ENCODE assay signal across 9 cellular contexts in genomic region chr1:192530254-192530653, GRCh38. TPM values are rescaled to one million over a fixed set of nuclear protein-coding genes. Genes with fewer than 3 reads are reported as not detected.
DNase-seq lines count a peak whose midpoint lies in the region; ATAC-seq and TF ChIP-seq lines count a peak whose summit lies in the region.
"Had no signal": no experiment of that assay in that cellular context is flagged by ENCODE, and none has a peak within 500 bp of the region (broad histone marks: within the 10 kb centered on the region; RNA-seq: fewer than 3 reads in every experiment).

No MANE protein-coding gene starts in this region.

- no peak for TF ChIP-seq POLR2A in Peyer's patch (IDR thresholded peaks at IDR 0.05)

- H3K4me1 ChIP-seq in Peyer's patch (no peaks in the 10 kb centered on the region), right cardiac atrium (ENCODE audit: control insufficient read depth, insufficient read depth, low read length) (peaks cover 1% of the 10 kb centered on the region)
- H3K4me1 ChIP-seq in CD4-positive, alpha-beta memory T cell (ENCODE audit: insufficient read depth, low read length): peaks cover 18% of the 10 kb centered on the region

- WGBS in right cardiac atrium: 34% methylated on average over 2 of the region's 2 CpGs

- H3K4me3 Mint-ChIP-seq in endothelial cell (ENCODE audit: unreplicated experiment): no peak overlapping the region
- peak overlapping the region in 3 of 8 donors; percentile 8 to 59 (median 17) for H3K4me3 Mint-ChIP-seq in CD4-positive, alpha-beta memory T cell

- no peaks in the 10 kb centered on the region for H3K36me3 Mint-ChIP-seq in endothelial cell (ENCODE audit: low read depth, unreplicated experiment)
- no peaks in the 10 kb centered on the region for H3K36me3 Mint-ChIP-seq in CD4-positive, alpha-beta memory T cell

- peak overlapping the region; percentile 19 to 64 (median 52) for H3K27ac ChIP-seq in Peyer's patch
- H3K27ac ChIP-seq in right cardiac atrium (ENCODE audit: low read length): no peak overlapping the region
- no peak overlapping the region for H3K27ac ChIP-seq in CD4-positive, alpha-beta memory T cell (ENCODE audit: low read depth, low read length)

- H3K4me3 ChIP-seq in Peyer's patch (no peak overlapping the region), right cardiac atrium (ENCODE audit: low read length) (no peak overlapping the region)
- no peak overlapping the region for H3K4me3 ChIP-seq in CD4-positive, alpha-beta memory T cell (ENCODE audit: low read length in 2 of 2)
- H3K4me3 ChIP-seq: K562 had no signal

- CTCF ChIA-PET in CD4-positive, alpha-beta memory T cell (lab: Charles Lee; ENCODE audit: partially characterized antibody): interaction anchor here (1.0 to 2.0 kb wide), 2 partner anchors 9 to 13 kb away, joined by 5 read pairs; no protein-coding TSS in a partner anchor

- H3K36me3 ChIP-seq in Peyer's patch: no peaks in the 10 kb centered on the region
- no peaks in the 10 kb centered on the region for H3K36me3 ChIP-seq in CD4-positive, alpha-beta memory T cell (ENCODE audit: insufficient read depth, low read length)

- POLR2A ChIA-PET in CD4-positive, alpha-beta memory T cell (lab: Charles Lee; ENCODE audit: partially characterized antibody): interaction anchor here (0.8 kb wide), 1 partner anchor 13 kb away, joined by 5 read pairs; no protein-coding TSS in a partner anchor

- H3K27me3 ChIP-seq in Peyer's patch (no peaks in the 10 kb centered on the region), right cardiac atrium (ENCODE audit: control insufficient read depth, insufficient read depth) (no peaks in the 10 kb centered on the region)
- no peaks in the 10 kb centered on the region for H3K27me3 ChIP-seq in CD4-positive, alpha-beta memory T cell (ENCODE audit: insufficient read depth, low read length)

- H3K27ac Mint-ChIP-seq in endothelial cell (ENCODE audit: unreplicated experiment): no peak overlapping the region
- H3K27ac Mint-ChIP-seq in CD4-positive, alpha-beta memory T cell: peak overlapping the region in 3 of 7 donors; percentile 24 to 73 (median 34)

- DNase-seq in Peyer's patch (no peak), right cardiac atrium (no peak), endothelial cell (ENCODE audit: low spot score) (no peak), cortex of kidney (lab: John Stamatoyannopoulos, UW) (no peak), AML-193 (lab: John Stamatoyannopoulos, UW) (no peak)
- no peak for DNase-seq in CD4-positive, alpha-beta memory T cell

- H3K4me1 Mint-ChIP-seq in endothelial cell (ENCODE audit: unreplicated experiment): no peaks in the 10 kb centered on the region
- H3K4me1 Mint-ChIP-seq in CD4-positive, alpha-beta memory T cell: peaks cover 17 to 33% (median 22%) of the 10 kb centered on the region in 4 donors

- no peaks in the 10 kb centered on the region for H3K9me3 Mint-ChIP-seq in endothelial cell (ENCODE audit: unreplicated experiment)
- H3K9me3 Mint-ChIP-seq in CD4-positive, alpha-beta memory T cell: peaks cover 0 to 4% (median 0%) of the 10 kb centered on the region in 8 donors

- ATAC-seq in GM18858 (IDR thresholded peaks at IDR 0.05; ENCODE audit: unreplicated experiment): peak; percentile 94
- ATAC-seq in HG02588 (IDR thresholded peaks at IDR 0.05; ENCODE audit: unreplicated experiment): peak; percentile 92
- peak; percentile 55 to 62 for ATAC-seq in right cardiac atrium
- ATAC-seq: K562 had no signal

- peaks cover 2% of the 10 kb centered on the region for H3K27me3 Mint-ChIP-seq in endothelial cell (ENCODE audit: unreplicated experiment)
- H3K27me3 Mint-ChIP-seq in CD4-positive, alpha-beta memory T cell: no peaks in the 10 kb centered on the region

- TF ChIP-seq CTCF in Peyer's patch (IDR thresholded peaks at IDR 0.05) (no peak), endothelial cell (IDR thresholded peaks at IDR 0.05; ENCODE audit: unreplicated experiment) (no peak)

- intact Hi-C loops in right cardiac atrium (cut with DNase I): no loop called here
- intact Hi-C loops in CD4-positive, alpha-beta memory T cell (cut with micrococcal nuclease): no loop called here

- H3K9me3 ChIP-seq in Peyer's patch: no peaks in the 10 kb centered on the region
- no peaks in the 10 kb centered on the region for H3K9me3 ChIP-seq in right cardiac atrium (ENCODE audit: control insufficient read depth, low read length)
- H3K9me3 ChIP-seq in CD4-positive, alpha-beta memory T cell (ENCODE audit: control insufficient read depth in 1 of 2, low read length in 2 of 2): no peaks in the 10 kb centered on the region

RNA-seq across cellular contexts. Expression of gene RGS1, which starts 45.3 kb away (rescaled TPM):
- total RNA-seq in Peyer's patch: 100 to 1,000 TPM in 1 of 4 donors, 10 to 100 TPM in 2, 1 to 10 TPM in 1; 5.3 to 149 (median 20.0) TPM
- 1 to 10 TPM in 2 of 4 donors, under 1 TPM in 2; 0.37 to 9.2 (median 1.7) TPM for total RNA-seq in right cardiac atrium
- 5.5 TPM for polyA plus RNA-seq in right cardiac atrium
- total RNA-seq in endothelial cell (ENCODE audit: unreplicated experiment): not detected
- total RNA-seq in CD4-positive, alpha-beta memory T cell: 10 to 100 TPM in 1 of 2 experiments, 1 to 10 TPM in 1; 9.9 to 12.0 TPM
- 100 to 1,000 TPM in 1 of 2 donors, 10 to 100 TPM in 1; 17.7 to 120 TPM for polyA plus RNA-seq in CD4-positive, alpha-beta memory T cell
- total RNA-seq: K562 had no signal
- polyA plus RNA-seq: K562 had no signal

Comparison
In these comparisons a context has a peak if more than half of its experiments do, and no peak if none do; other contexts are left out.
1. H3K27ac ChIP-seq: peak in Peyer's patch (4 of 4); none in right cardiac atrium (single experiment) and CD4-positive, alpha-beta memory T cell (single experiment).
2. Peak in every context shown above with its lines, with median percentiles within 50 percentile points of each other: ATAC-seq.